Comparison of ENCODE assay signal across 1 cellular context in genomic region chr11:34267440-34267839, GRCh38.
TF ChIP-seq lines count a peak whose summit lies in the region.

No MANE protein-coding gene starts in this region.

TF ChIP-seq in HEK293, 187 proteins besides CTCF, POLR2A, EP300 and RAD21 (continued from another document):
- no peak for TF ChIP-seq ZNF518A (tag by site-specific recombination; conservative IDR thresholded peaks at IDR 0.05; ENCODE audit: low read depth)
- no peak for TF ChIP-seq ZNF391 (tag by site-specific recombination; IDR thresholded peaks at IDR 0.05; ENCODE audit: borderline replicate concordance, low read depth)
TF ChIP-seq in HEK293: peak in this region for 0.
